8 cellular contexts compared by ENCODE assay signal in genomic region chr22:19291580-19292261, GRCh38. TPM values are rescaled to one million over a fixed set of nuclear protein-coding genes. Genes with fewer than 3 reads are reported as not detected.
DNase-seq lines count a peak whose midpoint lies in the region; ATAC-seq, FAIRE-seq and TF ChIP-seq lines count a peak whose summit lies in the region.

TSS of gene CLTCL1 (minus strand) at chr22:19291719. CDS start at chr22:19291641, 78 bp downstream.

- H3K4me3 Mint-ChIP-seq in central memory CD8-positive, alpha-beta T cell = peak within 1 kb of the TSS; percentile 84

- no peaks in the 10 kb centered on the region for H3K9me3 ChIP-seq in keratinocyte (ENCODE audit: control insufficient read depth, low read depth, low read length)

- H3K9me3 Mint-ChIP-seq in central memory CD8-positive, alpha-beta T cell = no peaks in the 10 kb centered on the region

- H3K27me3 ChIP-seq in keratinocyte (ENCODE audit: control insufficient read depth, extremely low read depth, insufficient read depth, low read length) = no peaks in the 10 kb centered on the region

- peaks cover 43% of the 10 kb centered on the region for H3K4me1 ChIP-seq in keratinocyte (ENCODE audit: control insufficient read depth, extremely low read depth, insufficient read depth, low read length)

- no peaks in the 10 kb centered on the region for H3K9me1 ChIP-seq in keratinocyte (ENCODE audit: control insufficient read depth, extremely low read depth, insufficient read depth, low read length)

- FAIRE-seq in keratinocyte (lab: Jason Lieb, UNC) = no peak

- peaks cover 42% of the 10 kb centered on the region for H3K27me3 Mint-ChIP-seq in central memory CD8-positive, alpha-beta T cell

- H3K36me3 Mint-ChIP-seq in central memory CD8-positive, alpha-beta T cell (ENCODE audit: insufficient read depth) = peaks cover 7% of the 10 kb centered on the region

- ATAC-seq in GM21737 (IDR thresholded peaks at IDR 0.05; ENCODE audit: unreplicated experiment) = peak; percentile 55
- ATAC-seq in central memory CD8-positive, alpha-beta T cell (replicated peaks; ENCODE audit: extremely low read depth, poor library complexity, severe bottlenecking) = peak; percentile 70
- ATAC-seq in HG02610 (IDR thresholded peaks at IDR 0.05; ENCODE audit: unreplicated experiment) = no peak

- peaks cover 24% of the 10 kb centered on the region for H3K4me1 Mint-ChIP-seq in central memory CD8-positive, alpha-beta T cell

- no peaks in the 10 kb centered on the region for H4K20me1 ChIP-seq in keratinocyte (ENCODE audit: control insufficient read depth, extremely low read depth, insufficient read depth, low read length)

- H3K4me3 ChIP-seq in keratinocyte (ENCODE audit: control insufficient read depth in 2 of 3, extremely low read depth in 1 of 3, insufficient read depth in 2 of 3, low read depth in 1 of 3, low read length in 3 of 3) = peak within 1 kb of the TSS; percentile 51 to 82 (median 80)

- peak within 1 kb of the TSS; percentile 67 for H3K27ac ChIP-seq in keratinocyte (ENCODE audit: control insufficient read depth, insufficient read depth, low read length)

- TF ChIP-seq CTCF in keratinocyte (optimal IDR thresholded peaks at IDR 0.05 in 1 of 3, IDR thresholded peaks at IDR 0.05 in 1 of 3, conservative IDR thresholded peaks at IDR 0.05 in 1 of 3; ENCODE audit: extremely low read depth in 1 of 3, insufficient read depth in 2 of 3, low read length in 3 of 3) = no peak

- dilution Hi-C loops in keratinocyte (cut with MboI; ENCODE audit: extremely low pct_ligation_motif_present, low sequenced_read_pairs) = no loop called here

- H3K4me2 ChIP-seq in keratinocyte (ENCODE audit: control insufficient read depth, extremely low read depth, insufficient read depth, low read depth, low read length) = peak within 1 kb of the TSS; percentile 99

- H3K9ac ChIP-seq in keratinocyte (ENCODE audit: control insufficient read depth, extremely low read depth, insufficient read depth, low read length) = peak within 1 kb of the TSS; percentile 88

- H2AFZ ChIP-seq in keratinocyte (ENCODE audit: control insufficient read depth, low read length) = peak within 1 kb of the TSS; percentile 100

- H3K36me3 ChIP-seq in keratinocyte (ENCODE audit: control insufficient read depth in 2 of 2, extremely low read depth in 1 of 2, insufficient read depth in 2 of 2, low read length in 2 of 2) = no peaks in the 10 kb centered on the region

- no peaks in the 10 kb centered on the region for H3K79me2 ChIP-seq in keratinocyte (ENCODE audit: control insufficient read depth, insufficient read depth, low read length)

- H3K27ac Mint-ChIP-seq in central memory CD8-positive, alpha-beta T cell (ENCODE audit: low read depth) = peak within 1 kb of the TSS; percentile 53

- peak; percentile 85 for DNase-seq in COLO668 (lab: John Stamatoyannopoulos, UW; ENCODE audit: unreplicated experiment)
- DNase-seq in NCI-H1105 (lab: John Stamatoyannopoulos, UW) = peak; percentile 49
- peak; percentile 28 for DNase-seq in activated CD4-positive, CD25-positive, alpha-beta regulatory T cell treated with anti-CD3 and anti-CD28 coated beads, Interleukin-2, amount 50 U/mL, for 16 hours (ENCODE audit: low read depth, low spot score)
- DNase-seq in central memory CD8-positive, alpha-beta T cell (ENCODE audit: low spot score in 2 of 2) = peak; percentile 29 to 43
- DNase-seq in keratinocyte (ENCODE audit: low read depth, low spot score) = no peak
- DNase-seq in stimulated activated CD4-positive, alpha-beta T cell treated with anti-CD3 and anti-CD28 coated beads, Interleukin-12 subunit alpha, Interleukin-12 subunit beta, amount 100 ng/mL, for 24 hours (ENCODE audit: low read depth in 2 of 2) = peak; percentile 41 to 56

RNA-seq across cellular contexts. Expression of gene CLTCL1, which starts in this region (rescaled TPM):
- polyA plus RNA-seq in keratinocyte = 11.2 to 19.4 TPM (median 12.4 TPM) in 3 replicates
- polyA plus RNA-seq in keratinocyte (2011; ENCODE audit: low read depth) = 3.9 TPM
- 7.1 and 8.3 TPM in 2 replicates for polyA plus RNA-seq in keratinocyte (2011; cell fraction: cytosol; rRNA removed)
- 36.1 and 47.2 TPM in 2 replicates for polyA plus RNA-seq in keratinocyte (2011; cell fraction: nucleus; rRNA removed)
- polyA plus RNA-seq in keratinocyte (2012; ENCODE audit: low replicate concordance) = 4.9 and 7.5 TPM in 2 replicates
- polyA minus RNA-seq in keratinocyte = 15.5 to 37.2 TPM (median 28.1 TPM) in 3 replicates
- 17.8 TPM for polyA minus RNA-seq in keratinocyte (2011; cell fraction: cytosol; rRNA and poly(A)+ RNA removed)
- polyA minus RNA-seq in keratinocyte (2011; cell fraction: nucleus; rRNA and poly(A)+ RNA removed) = 22.9 and 47.3 TPM in 2 replicates
